ENCODE assay signal across 14 cellular contexts in genomic region chr12:50555471-50555885, GRCh38. TPM values are rescaled to one million over a fixed set of nuclear protein-coding genes. Genes with fewer than 3 reads are reported as not detected.
DNase-seq lines count a peak whose midpoint lies in the region; ATAC-seq, FAIRE-seq and TF ChIP-seq lines count a peak whose summit lies in the region.
"Had no signal": no experiment of that assay in that cellular context is flagged by ENCODE, and none has a peak within 500 bp of the region (broad histone marks: within the 10 kb centered on the region; RNA-seq: fewer than 3 reads in every experiment).

No MANE protein-coding gene starts in this region.

- no peak overlapping the region for H3K4me2 ChIP-seq in HepG2 (ENCODE audit: low read depth, low read length)

- TF ChIP-seq EP300 in HepG2 (IDR thresholded peaks at IDR 0.05; ENCODE audit: low read depth in 2 of 2, low read length in 2 of 2), result no peak
- no peak for TF ChIP-seq EP300 in HepG2 (CRISPR knock-in tag; IDR thresholded peaks at IDR 0.05; ENCODE audit: borderline replicate concordance)
- TF ChIP-seq EP300 in ovary (IDR thresholded peaks at IDR 0.05), result no peak

- no peak overlapping the region for H3K4me3 ChIP-seq in cardiac muscle cell
- no peak overlapping the region for H3K4me3 ChIP-seq in HepG2 (replicated peaks in 1 of 3; ENCODE audit: insufficient read depth in 1 of 3, low read depth in 2 of 3, low read length in 3 of 3)
- H3K4me3 ChIP-seq in ovary, result no peak overlapping the region
- H3K4me3 ChIP-seq: left lung, stomach had no signal

- H3K4me1 ChIP-seq in cardiac muscle cell (ENCODE audit: low read depth) (peaks cover 21% of the 10 kb centered on the region), HepG2 (ENCODE audit: insufficient read depth, low read length) (peaks cover 63% of the 10 kb centered on the region), ovary (ENCODE audit: insufficient read depth) (peaks cover 6% of the 10 kb centered on the region)

- no peaks in the 10 kb centered on the region for H3K9me3 Mint-ChIP-seq in activated B cell treated with CpG ODN at 0.5 μM for 24 hours
- H3K9me3 Mint-ChIP-seq in stimulated activated naive CD8-positive, alpha-beta T cell treated with anti-CD3 and anti-CD28 coated beads, Interleukin-15, amount 100 ng/mL, for 72 hours, result no peaks in the 10 kb centered on the region

- no peak overlapping the region for H2AFZ ChIP-seq in HepG2 (ENCODE audit: low read length)

- H3K9me3 ChIP-seq in cardiac muscle cell (ENCODE audit: low read depth) (no peaks in the 10 kb centered on the region), HepG2 (ENCODE audit: low read length) (no peaks in the 10 kb centered on the region), ovary (no peaks in the 10 kb centered on the region)
- H3K9me3 ChIP-seq: left lung, stomach had no signal

- no TSS peak for BruUV-seq in HepG2 (replicated peaks; lab: Mats Ljungman, UMichigan)

- H3K79me2 ChIP-seq in HepG2 (ENCODE audit: insufficient read depth, low read length), result peaks cover 88% of the 10 kb centered on the region

- H3K27me3 ChIP-seq in cardiac muscle cell (no peaks in the 10 kb centered on the region), HepG2 (ENCODE audit: control insufficient read depth in 1 of 2, insufficient read depth in 2 of 2, low read length in 2 of 2) (no peaks in the 10 kb centered on the region), ovary (no peaks in the 10 kb centered on the region)
- H3K27me3 ChIP-seq: left lung, stomach had no signal

- intact Hi-C loops in Right ventricle myocardium superior (cut with DNase I) (no loop called here), activated B cell treated with CpG ODN at 0.5 μM for 24 hours (cut with micrococcal nuclease) (no loop called here), HepG2 (cut with micrococcal nuclease; ENCODE audit: unreplicated experiment) (no loop called here), ovary (cut with DNase I) (no loop called here)

- in situ Hi-C loops in HepG2 (cut with HindIII; ENCODE audit: extremely low pct_ligation_motif_present, low pct_unique_long_range_greater_than_20kb), result no loop called here

- H3K4me1 Mint-ChIP-seq in activated B cell treated with CpG ODN at 0.5 μM for 24 hours, result peaks cover 56% of the 10 kb centered on the region
- H3K4me1 Mint-ChIP-seq in stimulated activated naive CD8-positive, alpha-beta T cell treated with anti-CD3 and anti-CD28 coated beads, Interleukin-15, amount 100 ng/mL, for 72 hours, result peaks cover 75% of the 10 kb centered on the region

- no peak for TF ChIP-seq RAD21 in HepG2 (CRISPR knock-in tag; IDR thresholded peaks at IDR 0.05)

- peak overlapping the region; percentile 5 for H3K27ac Mint-ChIP-seq in activated B cell treated with CpG ODN at 0.5 μM for 24 hours
- peak overlapping the region; percentile 79 to 95 for H3K27ac Mint-ChIP-seq in stimulated activated naive CD8-positive, alpha-beta T cell treated with anti-CD3 and anti-CD28 coated beads, Interleukin-15, amount 100 ng/mL, for 72 hours
- H3K27ac Mint-ChIP-seq: brain had no signal

- H3K27ac ChIP-seq in cardiac muscle cell, result peak overlapping the region; percentile 80
- H3K27ac ChIP-seq in HepG2 (ENCODE audit: extremely low read length, insufficient read depth, low read length), result no peak overlapping the region
- no peak overlapping the region for H3K27ac ChIP-seq in ovary
- H3K27ac ChIP-seq: left lung, stomach had no signal

- ATAC-seq in Right ventricle myocardium superior (ENCODE audit: poor library complexity) (no peak), activated B cell treated with CpG ODN at 0.5 μM for 24 hours (ENCODE audit: low read depth) (no peak), HepG2 (no peak)
- ATAC-seq in stimulated activated naive CD8-positive, alpha-beta T cell treated with anti-CD3 and anti-CD28 coated beads, Interleukin-15, amount 100 ng/mL, for 72 hours, result peak; percentile 90
- ATAC-seq: left lung had no signal

- CTCF ChIA-PET in activated B cell treated with CpG ODN at 0.5 μM for 24 hours (lab: Charles Lee), result no interaction called here
- CTCF ChIA-PET in HepG2 (lab: Yijun Ruan, JAX; ENCODE audit: low intra/inter-chr PET ratio, low total read pairs), result no interaction called here

- no peak for FAIRE-seq in HepG2 (lab: Jason Lieb, UNC)
- FAIRE-seq: H1 had no signal

- TF ChIP-seq POLR2A in HepG2 (IDR thresholded peaks at IDR 0.05; ENCODE audit: insufficient read depth in 1 of 2, low read depth in 2 of 2, low read length in 2 of 2) (no peak), ovary (IDR thresholded peaks at IDR 0.05) (no peak)

- DNase-seq in cardiac muscle cell (ENCODE audit: low read depth in 1 of 2, low spot score in 1 of 2) (no peak), Right ventricle myocardium superior (no peak), activated B cell treated with CpG ODN at 0.5 μM for 24 hours (no peak), HepG2 (ENCODE audit: low spot score) (no peak), ovary (no peak), NCI-H82 (lab: John Stamatoyannopoulos, UW) (no peak), NCI-H2029 (lab: John Stamatoyannopoulos, UW) (no peak)
- peak in 1 of 2 donors; percentile 23 for DNase-seq in stimulated activated naive CD8-positive, alpha-beta T cell treated with anti-CD3 and anti-CD28 coated beads, Interleukin-15, amount 100 ng/mL, for 72 hours
- DNase-seq: DMS153, left lung, NCI-H2171 treated with DMSO at 0.1 percent for 48 hours, stomach had no signal

- H4K20me1 ChIP-seq in HepG2 (ENCODE audit: insufficient read depth, low read length), result no peaks in the 10 kb centered on the region

- peaks cover 36% of the 10 kb centered on the region for H3K36me3 Mint-ChIP-seq in activated B cell treated with CpG ODN at 0.5 μM for 24 hours (ENCODE audit: low read depth)

- H3K27me3 Mint-ChIP-seq in activated B cell treated with CpG ODN at 0.5 μM for 24 hours, result no peaks in the 10 kb centered on the region
- no peaks in the 10 kb centered on the region for H3K27me3 Mint-ChIP-seq in stimulated activated naive CD8-positive, alpha-beta T cell treated with anti-CD3 and anti-CD28 coated beads, Interleukin-15, amount 100 ng/mL, for 72 hours
- H3K27me3 Mint-ChIP-seq: brain had no signal

- WGBS in HepG2 (ENCODE audit: low lambda C conversion rate), result 89% methylated on average over 4 of the region's 4 CpGs
- 90 to 91% (median 90%) methylated on average over 4 of the region's 4 CpGs for WGBS in ovary, 3 donors

- H3K36me3 ChIP-seq in cardiac muscle cell, result no peaks in the 10 kb centered on the region
- H3K36me3 ChIP-seq in HepG2 (replicated peaks in 1 of 2; ENCODE audit: control insufficient read depth in 1 of 2, insufficient read depth in 2 of 2, low read length in 2 of 2), result peaks cover 4 to 8% of the 10 kb centered on the region in 2 experiments; a peak in 3 of 5 replicates
- no peaks in the 10 kb centered on the region for H3K36me3 ChIP-seq in ovary
- H3K36me3 ChIP-seq: left lung had no signal

- peak overlapping the region; percentile 14; the same call in 1 of the 2 replicates for H3K9ac ChIP-seq in HepG2 (ENCODE audit: insufficient read depth, low read depth, low read length)

- POLR2A ChIA-PET in activated B cell treated with CpG ODN at 0.5 μM for 24 hours (lab: Charles Lee) (no interaction called here), HepG2 (lab: Yijun Ruan, JAX) (no interaction called here)

- no peak overlapping the region for H3K4me3 Mint-ChIP-seq in activated B cell treated with CpG ODN at 0.5 μM for 24 hours
- peak overlapping the region; percentile 57 to 66 for H3K4me3 Mint-ChIP-seq in stimulated activated naive CD8-positive, alpha-beta T cell treated with anti-CD3 and anti-CD28 coated beads, Interleukin-15, amount 100 ng/mL, for 72 hours
- H3K4me3 Mint-ChIP-seq: brain had no signal

- TF ChIP-seq CTCF in cardiac muscle cell (IDR thresholded peaks at IDR 0.05; ENCODE audit: low read depth, low read length), result no peak
- TF ChIP-seq CTCF in activated B cell treated with CpG ODN at 0.5 μM for 24 hours (IDR thresholded peaks at IDR 0.05), result no peak
- no peak for TF ChIP-seq CTCF in HepG2 (CRISPR knock-in tag; IDR thresholded peaks at IDR 0.05)
- TF ChIP-seq CTCF in ovary (IDR thresholded peaks at IDR 0.05), result no peak

RNA-seq across cellular contexts. Expression of gene DIP2B, which starts 50.7 kb away (rescaled TPM):
- total RNA-seq in cardiac muscle cell (39.3 and 55.1 TPM in 2 replicates), Right ventricle myocardium superior (10.1 TPM), activated B cell treated with CpG ODN at 0.5 μM for 24 hours (32.2 and 32.3 TPM in 2 replicates), HepG2 (2016; rRNA removed; fragmentation: Illumina TruSeq; extraction: Trizol) (35.8 and 52.4 TPM in 2 replicates), ovary (10 to 100 TPM; 16.4 to 33.3 (median 20.0) TPM)
- polyA plus RNA-seq in cardiac muscle cell (15.5 and 17.7 TPM in 2 replicates), HepG2 (2011; rRNA removed) (28.6 and 32.1 TPM in 2 replicates), ovary (10 to 100 TPM in 1 of 2 donors, 1 to 10 TPM in 1; 7.2 to 17.4 TPM)
- 7.9 and 8.0 TPM in 2 replicates for total RNA-seq in HepG2 (2016; cell fraction: cytosol; rRNA removed; fragmentation: Illumina TruSeq; extraction: Trizol; ENCODE audit: low read depth)
- total RNA-seq in HepG2 (2016; cell fraction: insoluble cytoplasmic fraction; rRNA removed; fragmentation: Illumina TruSeq; extraction: Trizol), result 36.4 and 48.2 TPM in 2 replicates
- 13.9 and 15.2 TPM in 2 replicates for total RNA-seq in HepG2 (2016; cell fraction: membrane; rRNA removed; fragmentation: Illumina TruSeq; extraction: Trizol)
- total RNA-seq in HepG2 (2016; cell fraction: nucleus; rRNA removed; fragmentation: Illumina TruSeq; extraction: Trizol), result 36.6 and 40.2 TPM in 2 replicates
- polyA plus RNA-seq in HepG2 (2011; cell fraction: cytosol; rRNA removed), result 23.1 and 27.1 TPM in 2 replicates
- 29.8 and 33.8 TPM in 2 replicates for polyA plus RNA-seq in HepG2 (2011; cell fraction: nucleus; rRNA removed)
- 19.5 and 22.8 TPM in 2 replicates for polyA plus RNA-seq in HepG2 (2012)
- polyA plus RNA-seq in HepG2 (2016; cell fraction: cytosol; fragmentation: Illumina TruSeq; extraction: Trizol; ENCODE audit: low read depth), result 0.80 and 0.85 TPM in 2 replicates
- polyA plus RNA-seq in HepG2 (2016; cell fraction: insoluble cytoplasmic fraction; fragmentation: Illumina TruSeq; extraction: Trizol; ENCODE audit: low read depth), result 29.6 and 31.2 TPM in 2 replicates
- polyA plus RNA-seq in HepG2 (2016; cell fraction: membrane; fragmentation: Illumina TruSeq; extraction: Trizol; ENCODE audit: low read depth), result 2.8 and 3.7 TPM in 2 replicates
- 29.3 and 32.4 TPM in 2 replicates for polyA plus RNA-seq in HepG2 (2016; cell fraction: nucleus; fragmentation: Illumina TruSeq; extraction: Trizol; ENCODE audit: insufficient read depth, low read depth)
- 63.8 and 156 TPM in 2 replicates for polyA minus RNA-seq in HepG2 (2011; rRNA and poly(A)+ RNA removed; ENCODE audit: low replicate concordance)
- 51.0 and 54.1 TPM in 2 replicates for polyA minus RNA-seq in HepG2 (2011; cell fraction: cytosol; rRNA and poly(A)+ RNA removed)
- polyA minus RNA-seq in HepG2 (2011; cell fraction: nucleus; rRNA and poly(A)+ RNA removed), result 58.8 and 79.2 TPM in 2 replicates
